In genomic region chr1:162056043-162056442, GRCh38 we compare ENCODE assay signal across 8 cellular contexts. TPM values are rescaled to one million over a fixed set of nuclear protein-coding genes. Genes with fewer than 3 reads are reported as not detected.
DNase-seq lines count a peak whose midpoint lies in the region; ATAC-seq and TF ChIP-seq lines count a peak whose summit lies in the region.

No MANE protein-coding gene starts in this region.

- H2AFZ ChIP-seq in SK-N-SH (ENCODE audit: low read depth) = no peak overlapping the region

- DNase-seq in COLO668 (lab: John Stamatoyannopoulos, UW; ENCODE audit: unreplicated experiment) (peak; percentile 68), NCI-H1105 (lab: John Stamatoyannopoulos, UW) (peak; percentile 34), SK-N-SH (peak; percentile 69), ascending aorta (ENCODE audit: low spot score in 2 of 2) (peak; percentile 27 to 82), left ventricle myocardium superior (peak; percentile 51), pulmonary artery endothelial cell (ENCODE audit: low read depth, low spot score) (peak; percentile 53)

- no peak overlapping the region for H3K27ac ChIP-seq in SK-N-SH (ENCODE audit: low read depth in 2 of 2, low read length in 1 of 2)
- H3K27ac ChIP-seq in ascending aorta = no peak overlapping the region

- peak; percentile 99 for TF ChIP-seq RAD21 in SK-N-SH (IDR thresholded peaks at IDR 0.05; ENCODE audit: low read length)

- no peaks in the 10 kb centered on the region for H3K9me3 ChIP-seq in SK-N-SH
- no peaks in the 10 kb centered on the region for H3K9me3 ChIP-seq in ascending aorta

- H3K79me2 ChIP-seq in SK-N-SH (ENCODE audit: insufficient read depth) = no peaks in the 10 kb centered on the region

- no peaks in the 10 kb centered on the region for H3K9me2 ChIP-seq in SK-N-SH

- no peak for TF ChIP-seq EP300 in SK-N-SH (IDR thresholded peaks at IDR 0.05; ENCODE audit: borderline replicate concordance in 1 of 2, low read depth in 1 of 2, low read length in 1 of 2)

- H3K4me1 ChIP-seq in SK-N-SH (ENCODE audit: control insufficient read depth in 1 of 2, insufficient read depth in 2 of 2, low read depth in 1 of 2, low read length in 1 of 2) (peaks cover 0 to 10% of the 10 kb centered on the region in 2 experiments; a peak in 1 of 4 replicates), ascending aorta (no peaks in the 10 kb centered on the region)

- TF ChIP-seq CTCF in SK-N-SH (IDR thresholded peaks at IDR 0.05) (peak; percentile 90), ascending aorta (IDR thresholded peaks at IDR 0.05) (peak; percentile 85 to 95 (median 87))

- H3K36me3 ChIP-seq in SK-N-SH (replicated peaks in 1 of 2; ENCODE audit: control insufficient read depth in 1 of 2, insufficient read depth in 2 of 2, low read length in 1 of 2) (no peaks in the 10 kb centered on the region), ascending aorta (no peaks in the 10 kb centered on the region)

- no peak overlapping the region for H3K4me2 ChIP-seq in SK-N-SH

- POLR2A ChIA-PET in SK-N-SH (lab: Yijun Ruan, JAX) = no interaction called here

- no peaks in the 10 kb centered on the region for H4K20me1 ChIP-seq in SK-N-SH (ENCODE audit: insufficient read depth)

- no peak overlapping the region for H3K9ac ChIP-seq in SK-N-SH

- intact Hi-C loops in ascending aorta (cut with DNase I) = loop anchor here (1.0 to 10.0 kb wide), 3 partner anchors 220 to 439 kb away; partner anchors contain the start of gene UHMK1
- intact Hi-C loops in left ventricle myocardium superior (cut with micrococcal nuclease) = loop anchor here (5.0 kb wide), 2 partner anchors 221 to 336 kb away; no protein-coding TSS in a partner anchor

- CTCF ChIA-PET in SK-N-SH (lab: Yijun Ruan, JAX) = interaction anchor here (0.5 to 2.6 kb wide), 63 partner anchors 9 to 744 kb away, joined by 3 to 55 read pairs (median 4); partner anchors contain the start of genes C1orf226, DDR2 and NOS1AP

- H3K4me3 ChIP-seq in SK-N-SH (ENCODE audit: low read depth in 2 of 2, low read length in 1 of 2) (peak overlapping the region in 1 of 2 experiments; percentile 33; a peak in 1 of 4 replicates), ascending aorta (no peak overlapping the region)

- H3K27me3 ChIP-seq in SK-N-SH (ENCODE audit: insufficient read depth) (no peaks in the 10 kb centered on the region; the same call in 1 of the 2 replicates), ascending aorta (no peaks in the 10 kb centered on the region)

- ATAC-seq in GM19463 (IDR thresholded peaks at IDR 0.05; ENCODE audit: unreplicated experiment) (peak; percentile 75), left ventricle myocardium superior (peak; percentile 95), GM21737 (IDR thresholded peaks at IDR 0.05; ENCODE audit: unreplicated experiment) (no peak)

- 30% methylated on average over 3 of the region's 3 CpGs for WGBS in SK-N-SH (ENCODE audit: low lambda C conversion rate)

- H3F3A ChIP-seq in SK-N-SH (replicated peaks; ENCODE audit: insufficient read depth) = peaks cover 9% of the 10 kb centered on the region

TF ChIP-seq in SK-N-SH, 30 proteins besides CTCF, POLR2A, EP300 and RAD21:
- TF ChIP-seq PBX3 (IDR thresholded peaks at IDR 0.05) (no peak), NFIC (IDR thresholded peaks at IDR 0.05; ENCODE audit: borderline replicate concordance) (no peak), IRF3 (IDR thresholded peaks at IDR 0.05; ENCODE audit: low read depth, low read length) (no peak), FOXJ3 (CRISPR knock-in tag; IDR thresholded peaks at IDR 0.05) (no peak), CHD2 (IDR thresholded peaks at IDR 0.05; ENCODE audit: low read length, partially characterized antibody) (peak; percentile 38), YY1 (IDR thresholded peaks at IDR 0.05; ENCODE audit: low read depth) (peak; percentile 24; the same call in 1 of the 2 replicates), TEAD4 (IDR thresholded peaks at IDR 0.05; ENCODE audit: borderline replicate concordance, insufficient read depth) (no peak), JUND (IDR thresholded peaks at IDR 0.05) (no peak), SMC3 (IDR thresholded peaks at IDR 0.05; ENCODE audit: low read depth, low read length) (peak; percentile 94), TCF12 (IDR thresholded peaks at IDR 0.05) (no peak)

RNA-seq across cellular contexts. Expression of gene NOS1AP, which starts 13.4 kb away (rescaled TPM):
- 0.03 TPM in 2 replicates for polyA plus RNA-seq in SK-N-SH (2012; rRNA removed)
- 0.01 and 0.04 TPM in 2 replicates for polyA plus RNA-seq in SK-N-SH (2012; cell fraction: cytosol; rRNA removed)
- polyA plus RNA-seq in SK-N-SH (2012; cell fraction: nucleus; rRNA removed) = 0.10 and 0.21 TPM in 2 replicates
- 5.0 TPM for total RNA-seq in ascending aorta
- total RNA-seq in left ventricle myocardium superior = 5.0 TPM
- 0.53 and 1.6 TPM in 2 replicates for total RNA-seq in pulmonary artery endothelial cell

RNA-seq across cellular contexts. Expression of gene OLFML2B, which starts 32.4 kb away (rescaled TPM):
- 5.7 and 7.3 TPM in 2 replicates for polyA plus RNA-seq in SK-N-SH (2012; rRNA removed)
- polyA plus RNA-seq in SK-N-SH (2012; cell fraction: cytosol; rRNA removed) = 5.9 and 6.8 TPM in 2 replicates
- 8.2 and 8.9 TPM in 2 replicates for polyA plus RNA-seq in SK-N-SH (2012; cell fraction: nucleus; rRNA removed)
- 79.7 TPM for total RNA-seq in ascending aorta
- total RNA-seq in left ventricle myocardium superior = 2.4 TPM
- 0.13 and 0.28 TPM in 2 replicates for total RNA-seq in pulmonary artery endothelial cell

Comparison
In these comparisons a context has a peak if more than half of its experiments do, and no peak if none do; other contexts are left out.
1. RNA of gene OLFML2B, which starts 32.4 kb away (total RNA-seq): 79.7 TPM in ascending aorta (single experiment); 2.4 TPM in left ventricle myocardium superior (single experiment) and 0.13 to 0.28 TPM in pulmonary artery endothelial cell; every median in the first group is over 10 times any median in the second.
2. Peak in every context shown above with its lines, with median percentiles within 50 percentile points of each other: DNase-seq.